ENCODE assay signal across 1 cellular context in the genomic region with DNA sequence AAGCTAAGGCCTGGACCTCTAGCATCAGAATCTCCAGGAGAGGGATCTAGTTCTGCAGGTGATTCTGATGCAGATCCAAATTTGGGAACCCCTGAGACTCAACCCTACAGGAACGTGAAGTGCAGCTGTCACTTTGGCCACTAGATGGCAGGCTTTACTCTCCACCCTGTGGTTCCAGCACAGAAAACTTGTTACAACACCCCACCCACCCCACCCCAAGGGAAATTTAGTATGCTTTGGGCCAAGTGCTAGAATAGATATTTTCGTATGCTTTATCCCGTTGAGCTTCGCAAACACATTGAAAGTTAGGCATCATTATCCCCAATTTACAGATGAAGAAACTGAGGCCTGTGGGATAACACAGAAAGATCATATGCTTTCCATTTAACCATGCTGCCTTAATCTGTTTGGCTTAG.
TF ChIP-seq lines count a peak whose summit lies in the region.

No MANE protein-coding gene starts in this region.

TF ChIP-seq in H1, 55 proteins besides CTCF, POLR2A, EP300 and RAD21 (continued from another document):
- TF ChIP-seq RNF2 (IDR thresholded peaks at IDR 0.05; ENCODE audit: borderline replicate concordance, low read depth, low read length, missing control alignments, poor library complexity, severe bottlenecking) (no peak), POLR2AphosphoS5 (IDR thresholded peaks at IDR 0.05; ENCODE audit: low read depth, low read length) (no peak), CTBP2 (IDR thresholded peaks at IDR 0.05; ENCODE audit: borderline replicate concordance, insufficient read depth, insufficient read length, low read length) (no peak), CHD1 (IDR thresholded peaks at IDR 0.05; ENCODE audit: low read depth, low read length) (no peak), ZNF274 (IDR thresholded peaks at IDR 0.05; ENCODE audit: borderline replicate concordance, extremely low read depth, low read length) (no peak), CHD2 (IDR thresholded peaks at IDR 0.05; ENCODE audit: low read length) (no peak), GABPA (IDR thresholded peaks at IDR 0.05; ENCODE audit: borderline replicate concordance, insufficient read depth, low read length) (no peak), TAF1 (IDR thresholded peaks at IDR 0.05; ENCODE audit: low read depth, low read length) (no peak), KDM5A (IDR thresholded peaks at IDR 0.05; ENCODE audit: low read length) (no peak), JUND (IDR thresholded peaks at IDR 0.05; ENCODE audit: low read length) (no peak), TAF7 (optimal IDR thresholded peaks at IDR 0.05; ENCODE audit: borderline replicate concordance, low read depth, low read length) (no peak), RBBP5 (IDR thresholded peaks at IDR 0.05; ENCODE audit: borderline replicate concordance, low read depth, low read length) (no peak), SP4 (IDR thresholded peaks at IDR 0.05; ENCODE audit: low read length) (no peak)
- TF ChIP-seq, protein P1, sequence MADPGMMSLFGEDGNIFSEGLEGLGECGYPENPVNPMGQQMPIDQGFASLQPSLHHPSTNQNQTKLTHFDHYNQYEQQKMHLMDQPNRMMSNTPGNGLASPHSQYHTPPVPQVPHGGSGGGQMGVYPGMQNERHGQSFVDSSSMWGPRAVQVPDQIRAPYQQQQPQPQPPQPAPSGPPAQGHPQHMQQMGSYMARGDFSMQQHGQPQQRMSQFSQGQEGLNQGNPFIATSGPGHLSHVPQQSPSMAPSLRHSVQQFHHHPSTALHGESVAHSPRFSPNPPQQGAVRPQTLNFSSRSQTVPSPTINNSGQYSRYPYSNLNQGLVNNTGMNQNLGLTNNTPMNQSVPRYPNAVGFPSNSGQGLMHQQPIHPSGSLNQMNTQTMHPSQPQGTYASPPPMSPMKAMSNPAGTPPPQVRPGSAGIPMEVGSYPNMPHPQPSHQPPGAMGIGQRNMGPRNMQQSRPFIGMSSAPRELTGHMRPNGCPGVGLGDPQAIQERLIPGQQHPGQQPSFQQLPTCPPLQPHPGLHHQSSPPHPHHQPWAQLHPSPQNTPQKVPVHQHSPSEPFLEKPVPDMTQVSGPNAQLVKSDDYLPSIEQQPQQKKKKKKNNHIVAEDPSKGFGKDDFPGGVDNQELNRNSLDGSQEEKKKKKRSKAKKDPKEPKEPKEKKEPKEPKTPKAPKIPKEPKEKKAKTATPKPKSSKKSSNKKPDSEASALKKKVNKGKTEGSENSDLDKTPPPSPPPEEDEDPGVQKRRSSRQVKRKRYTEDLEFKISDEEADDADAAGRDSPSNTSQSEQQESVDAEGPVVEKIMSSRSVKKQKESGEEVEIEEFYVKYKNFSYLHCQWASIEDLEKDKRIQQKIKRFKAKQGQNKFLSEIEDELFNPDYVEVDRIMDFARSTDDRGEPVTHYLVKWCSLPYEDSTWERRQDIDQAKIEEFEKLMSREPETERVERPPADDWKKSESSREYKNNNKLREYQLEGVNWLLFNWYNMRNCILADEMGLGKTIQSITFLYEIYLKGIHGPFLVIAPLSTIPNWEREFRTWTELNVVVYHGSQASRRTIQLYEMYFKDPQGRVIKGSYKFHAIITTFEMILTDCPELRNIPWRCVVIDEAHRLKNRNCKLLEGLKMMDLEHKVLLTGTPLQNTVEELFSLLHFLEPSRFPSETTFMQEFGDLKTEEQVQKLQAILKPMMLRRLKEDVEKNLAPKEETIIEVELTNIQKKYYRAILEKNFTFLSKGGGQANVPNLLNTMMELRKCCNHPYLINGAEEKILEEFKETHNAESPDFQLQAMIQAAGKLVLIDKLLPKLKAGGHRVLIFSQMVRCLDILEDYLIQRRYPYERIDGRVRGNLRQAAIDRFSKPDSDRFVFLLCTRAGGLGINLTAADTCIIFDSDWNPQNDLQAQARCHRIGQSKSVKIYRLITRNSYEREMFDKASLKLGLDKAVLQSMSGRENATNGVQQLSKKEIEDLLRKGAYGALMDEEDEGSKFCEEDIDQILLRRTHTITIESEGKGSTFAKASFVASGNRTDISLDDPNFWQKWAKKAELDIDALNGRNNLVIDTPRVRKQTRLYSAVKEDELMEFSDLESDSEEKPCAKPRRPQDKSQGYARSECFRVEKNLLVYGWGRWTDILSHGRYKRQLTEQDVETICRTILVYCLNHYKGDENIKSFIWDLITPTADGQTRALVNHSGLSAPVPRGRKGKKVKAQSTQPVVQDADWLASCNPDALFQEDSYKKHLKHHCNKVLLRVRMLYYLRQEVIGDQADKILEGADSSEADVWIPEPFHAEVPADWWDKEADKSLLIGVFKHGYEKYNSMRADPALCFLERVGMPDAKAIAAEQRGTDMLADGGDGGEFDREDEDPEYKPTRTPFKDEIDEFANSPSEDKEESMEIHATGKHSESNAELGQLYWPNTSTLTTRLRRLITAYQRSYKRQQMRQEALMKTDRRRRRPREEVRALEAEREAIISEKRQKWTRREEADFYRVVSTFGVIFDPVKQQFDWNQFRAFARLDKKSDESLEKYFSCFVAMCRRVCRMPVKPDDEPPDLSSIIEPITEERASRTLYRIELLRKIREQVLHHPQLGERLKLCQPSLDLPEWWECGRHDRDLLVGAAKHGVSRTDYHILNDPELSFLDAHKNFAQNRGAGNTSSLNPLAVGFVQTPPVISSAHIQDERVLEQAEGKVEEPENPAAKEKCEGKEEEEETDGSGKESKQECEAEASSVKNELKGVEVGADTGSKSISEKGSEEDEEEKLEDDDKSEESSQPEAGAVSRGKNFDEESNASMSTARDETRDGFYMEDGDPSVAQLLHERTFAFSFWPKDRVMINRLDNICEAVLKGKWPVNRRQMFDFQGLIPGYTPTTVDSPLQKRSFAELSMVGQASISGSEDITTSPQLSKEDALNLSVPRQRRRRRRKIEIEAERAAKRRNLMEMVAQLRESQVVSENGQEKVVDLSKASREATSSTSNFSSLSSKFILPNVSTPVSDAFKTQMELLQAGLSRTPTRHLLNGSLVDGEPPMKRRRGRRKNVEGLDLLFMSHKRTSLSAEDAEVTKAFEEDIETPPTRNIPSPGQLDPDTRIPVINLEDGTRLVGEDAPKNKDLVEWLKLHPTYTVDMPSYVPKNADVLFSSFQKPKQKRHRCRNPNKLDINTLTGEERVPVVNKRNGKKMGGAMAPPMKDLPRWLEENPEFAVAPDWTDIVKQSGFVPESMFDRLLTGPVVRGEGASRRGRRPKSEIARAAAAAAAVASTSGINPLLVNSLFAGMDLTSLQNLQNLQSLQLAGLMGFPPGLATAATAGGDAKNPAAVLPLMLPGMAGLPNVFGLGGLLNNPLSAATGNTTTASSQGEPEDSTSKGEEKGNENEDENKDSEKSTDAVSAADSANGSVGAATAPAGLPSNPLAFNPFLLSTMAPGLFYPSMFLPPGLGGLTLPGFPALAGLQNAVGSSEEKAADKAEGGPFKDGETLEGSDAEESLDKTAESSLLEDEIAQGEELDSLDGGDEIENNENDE (IDR thresholded peaks at IDR 0.05; ENCODE audit: insufficient replicate concordance, low read length) = no peak
- TF ChIP-seq, protein P2, sequence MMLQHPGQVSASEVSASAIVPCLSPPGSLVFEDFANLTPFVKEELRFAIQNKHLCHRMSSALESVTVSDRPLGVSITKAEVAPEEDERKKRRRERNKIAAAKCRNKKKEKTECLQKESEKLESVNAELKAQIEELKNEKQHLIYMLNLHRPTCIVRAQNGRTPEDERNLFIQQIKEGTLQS (IDR thresholded peaks at IDR 0.05; ENCODE audit: insufficient read depth, low read depth, low read length) = no peak
